In genomic region chr9:133842721-133843227, GRCh38 we compare ENCODE assay signal across 17 cellular contexts.
DNase-seq lines count a peak whose midpoint lies in the region; ATAC-seq lines count a peak whose summit lies in the region.
"Had no signal": no experiment of that assay in that cellular context is flagged by ENCODE, and none has a peak within 500 bp of the region (broad histone marks: within the 10 kb centered on the region; RNA-seq: fewer than 3 reads in every experiment).

No MANE protein-coding gene starts in this region.

- H3K4me3 Mint-ChIP-seq in activated T-helper 17 cell treated with anti-CD3 and anti-CD28 coated beads, Interleukin-2, amount 50 U/mL, for 72 hours: no peak overlapping the region
- H3K4me3 Mint-ChIP-seq: activated CD4-positive, alpha-beta memory T cell treated with anti-CD3 and anti-CD28 coated beads, Interleukin-2, amount 10 ng/mL, durations not matched to agents 7 days and 5 days; activated naive CD8-positive, alpha-beta T cell treated with anti-CD3 and anti-CD28 coated beads, Interleukin-2, amount 10 ng/mL, durations not matched to agents 7 days and 5 days; activated T-cell treated with anti-CD3 and anti-CD28 coated beads, Interleukin-2, amount 50 U/mL, for 72 hours had no signal

- no peaks in the 10 kb centered on the region for H3K36me3 ChIP-seq in H7 (replicated peaks; ENCODE audit: control insufficient read depth, insufficient read depth, low read length)
- H3K36me3 ChIP-seq in mucosa of rectum (ENCODE audit: control insufficient read depth in 2 of 2, insufficient read depth in 2 of 2, low read length in 2 of 2): no peaks in the 10 kb centered on the region
- H3K36me3 ChIP-seq in Karpas-422 (ENCODE audit: insufficient read depth, low read length): no peaks in the 10 kb centered on the region
- no peaks in the 10 kb centered on the region for H3K36me3 ChIP-seq in HAP-1 (replicated peaks)
- H3K36me3 ChIP-seq: esophagus squamous epithelium had no signal

- H3K27ac ChIP-seq in mucosa of rectum (ENCODE audit: low read depth in 2 of 2, low read length in 2 of 2): peak overlapping the region; percentile 73 to 80
- no peak overlapping the region for H3K27ac ChIP-seq in Karpas-422 (ENCODE audit: low read length)
- H3K27ac ChIP-seq: esophagus squamous epithelium, testis, VCaP had no signal

- no peaks in the 10 kb centered on the region for H3K9me2 ChIP-seq in Karpas-422 (replicated peaks; ENCODE audit: insufficient read depth, low read length)

- H3K4me1 Mint-ChIP-seq in activated T-helper 17 cell treated with anti-CD3 and anti-CD28 coated beads, Interleukin-2, amount 50 U/mL, for 72 hours: no peaks in the 10 kb centered on the region
- H3K4me1 Mint-ChIP-seq: activated CD4-positive, alpha-beta memory T cell treated with anti-CD3 and anti-CD28 coated beads, Interleukin-2, amount 10 ng/mL, durations not matched to agents 7 days and 5 days; activated naive CD8-positive, alpha-beta T cell treated with anti-CD3 and anti-CD28 coated beads, Interleukin-2, amount 10 ng/mL, durations not matched to agents 7 days and 5 days had no signal

- no peak for ATAC-seq in activated T-helper 17 cell treated with anti-CD3 and anti-CD28 coated beads, Interleukin-2, amount 50 U/mL, for 72 hours (replicated peaks)
- ATAC-seq: activated T-cell treated with anti-CD3 and anti-CD28 coated beads, Interleukin-2, amount 50 U/mL, for 72 hours had no signal

- H3K9me3 Mint-ChIP-seq in activated T-helper 17 cell treated with anti-CD3 and anti-CD28 coated beads, Interleukin-2, amount 50 U/mL, for 72 hours: no peaks in the 10 kb centered on the region
- H3K9me3 Mint-ChIP-seq: activated CD4-positive, alpha-beta memory T cell treated with anti-CD3 and anti-CD28 coated beads, Interleukin-2, amount 10 ng/mL, durations not matched to agents 7 days and 5 days; activated naive CD8-positive, alpha-beta T cell treated with anti-CD3 and anti-CD28 coated beads, Interleukin-2, amount 10 ng/mL, durations not matched to agents 7 days and 5 days; activated T-cell treated with anti-CD3 and anti-CD28 coated beads, Interleukin-2, amount 50 U/mL, for 72 hours had no signal

- peaks cover 34% of the 10 kb centered on the region for H4K20me1 ChIP-seq in Karpas-422 (ENCODE audit: insufficient read depth, low read depth, low read length)

- no peaks in the 10 kb centered on the region for H3K27me3 Mint-ChIP-seq in activated T-helper 17 cell treated with anti-CD3 and anti-CD28 coated beads, Interleukin-2, amount 50 U/mL, for 72 hours
- H3K27me3 Mint-ChIP-seq: activated CD4-positive, alpha-beta memory T cell treated with anti-CD3 and anti-CD28 coated beads, Interleukin-2, amount 10 ng/mL, durations not matched to agents 7 days and 5 days; activated naive CD8-positive, alpha-beta T cell treated with anti-CD3 and anti-CD28 coated beads, Interleukin-2, amount 10 ng/mL, durations not matched to agents 7 days and 5 days had no signal

- peak; percentile 64 for DNase-seq in H7
- DNase-seq in NCI-H2029 (lab: John Stamatoyannopoulos, UW): peak; percentile 82
- DNase-seq in NCI-H69 (lab: John Stamatoyannopoulos, UW): peak; percentile 99
- DNase-seq in stimulated activated CD8-positive, alpha-beta memory T cell treated with anti-CD3 and anti-CD28 coated beads, Interleukin-4, amount 100 ng/mL, for 48 hours: no peak
- DNase-seq in Karpas-422: no peak
- DNase-seq in HAP-1 (ENCODE audit: low spot score in 2 of 2): no peak
- DNase-seq: activated CD4-positive, alpha-beta memory T cell treated with anti-CD3 and anti-CD28 coated beads, Interleukin-2, amount 10 ng/mL, durations not matched to agents 7 days and 5 days; activated naive CD8-positive, alpha-beta T cell treated with anti-CD3 and anti-CD28 coated beads, Interleukin-2, amount 10 ng/mL, durations not matched to agents 7 days and 5 days; activated T-cell treated with anti-CD3 and anti-CD28 coated beads, Interleukin-2, amount 50 U/mL, for 72 hours; esophagus squamous epithelium; HCEC 1CT; midbrain; NCI-H774 had no signal

- in situ Hi-C loops in HAP-1 (cut with MboI; ENCODE audit: low sequenced_read_pairs): no loop called here

- H3K4me1 ChIP-seq in mucosa of rectum (ENCODE audit: control insufficient read depth in 2 of 2, insufficient read depth in 2 of 2, low read length in 2 of 2): peaks cover 27 to 33% of the 10 kb centered on the region in 2 donors
- H3K4me1 ChIP-seq in Karpas-422 (ENCODE audit: low read length): no peaks in the 10 kb centered on the region
- peaks cover 3% of the 10 kb centered on the region for H3K4me1 ChIP-seq in HAP-1
- H3K4me1 ChIP-seq: testis had no signal

- no peaks in the 10 kb centered on the region for H3K79me2 ChIP-seq in Karpas-422 (ENCODE audit: low read length)

- H3K9ac ChIP-seq in mucosa of rectum (ENCODE audit: low read depth in 1 of 2, low read length in 2 of 2) (peak overlapping the region in 1 of 2 donors; percentile 53), Karpas-422 (ENCODE audit: low read length) (no peak overlapping the region)

- H2AFZ ChIP-seq in Karpas-422 (ENCODE audit: low read length): no peak overlapping the region

- no peak overlapping the region for H3K27ac Mint-ChIP-seq in activated T-helper 17 cell treated with anti-CD3 and anti-CD28 coated beads, Interleukin-2, amount 50 U/mL, for 72 hours
- H3K27ac Mint-ChIP-seq: activated CD4-positive, alpha-beta memory T cell treated with anti-CD3 and anti-CD28 coated beads, Interleukin-2, amount 10 ng/mL, durations not matched to agents 7 days and 5 days; activated naive CD8-positive, alpha-beta T cell treated with anti-CD3 and anti-CD28 coated beads, Interleukin-2, amount 10 ng/mL, durations not matched to agents 7 days and 5 days; activated T-cell treated with anti-CD3 and anti-CD28 coated beads, Interleukin-2, amount 50 U/mL, for 72 hours had no signal

- no peak overlapping the region for H3K4me2 ChIP-seq in Karpas-422 (ENCODE audit: low read depth, low read length, poor library complexity, severe bottlenecking)

- no peaks in the 10 kb centered on the region for H3K9me3 ChIP-seq in mucosa of rectum (ENCODE audit: control insufficient read depth in 2 of 2, low read length in 2 of 2)
- H3K9me3 ChIP-seq in Karpas-422 (ENCODE audit: low read length): no peaks in the 10 kb centered on the region
- H3K9me3 ChIP-seq in HAP-1: no peaks in the 10 kb centered on the region
- H3K9me3 ChIP-seq: esophagus squamous epithelium, testis had no signal

- no peaks in the 10 kb centered on the region for H3K27me3 ChIP-seq in H7 (ENCODE audit: control insufficient read depth, insufficient read depth, low read length)
- no peaks in the 10 kb centered on the region for H3K27me3 ChIP-seq in mucosa of rectum (ENCODE audit: control insufficient read depth in 2 of 2, insufficient read depth in 2 of 2, low read length in 2 of 2)
- no peaks in the 10 kb centered on the region for H3K27me3 ChIP-seq in Karpas-422 (ENCODE audit: low read length)
- H3K27me3 ChIP-seq in HAP-1 (ENCODE audit: low read depth): no peaks in the 10 kb centered on the region
- H3K27me3 ChIP-seq: esophagus squamous epithelium, testis had no signal

- H3K36me3 Mint-ChIP-seq in activated T-helper 17 cell treated with anti-CD3 and anti-CD28 coated beads, Interleukin-2, amount 50 U/mL, for 72 hours (ENCODE audit: low read depth): no peaks in the 10 kb centered on the region
- H3K36me3 Mint-ChIP-seq: activated naive CD8-positive, alpha-beta T cell treated with anti-CD3 and anti-CD28 coated beads, Interleukin-2, amount 10 ng/mL, durations not matched to agents 7 days and 5 days had no signal

- H3K4me3 ChIP-seq in H7 (ENCODE audit: insufficient read depth, low read depth, low read length) (no peak overlapping the region), mucosa of rectum (ENCODE audit: low read length in 2 of 2) (no peak overlapping the region), Karpas-422 (ENCODE audit: low read length) (no peak overlapping the region), HAP-1 (no peak overlapping the region)
- H3K4me3 ChIP-seq: esophagus squamous epithelium, testis had no signal

Comparison
In these comparisons a context has a peak if more than half of its experiments do, and no peak if none do; other contexts are left out.
1. DNase-seq: peak in H7 (single experiment), NCI-H2029 (single experiment) and NCI-H69 (single experiment); none in stimulated activated CD8-positive, alpha-beta memory T cell treated with anti-CD3 and anti-CD28 coated beads, Interleukin-4, amount 100 ng/mL, for 48 hours (single experiment), Karpas-422 (single experiment) and HAP-1 (0 of 2).